Comparison of ENCODE assay signal across 18 cellular contexts in the genomic region with DNA sequence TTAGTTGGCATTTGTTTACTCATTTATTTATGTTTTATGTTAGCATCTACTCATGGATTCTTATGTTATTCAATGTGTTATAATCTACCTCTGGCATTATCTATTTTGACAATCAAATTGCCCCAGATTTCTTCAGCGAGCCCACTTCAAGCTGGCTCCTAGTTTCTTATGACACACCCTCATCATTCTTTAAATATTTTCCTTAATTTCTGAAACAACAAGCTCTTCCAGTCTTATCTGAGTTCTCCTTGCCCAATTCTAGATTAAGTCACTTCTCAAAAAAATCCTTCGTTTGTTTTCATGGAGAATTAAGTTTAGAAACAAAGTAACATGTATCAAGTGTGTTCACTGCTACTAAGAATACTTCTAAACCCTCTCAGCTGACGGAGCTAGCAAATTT.
DNase-seq lines count a peak whose midpoint lies in the region; ATAC-seq, FAIRE-seq and TF ChIP-seq lines count a peak whose summit lies in the region.
"Had no signal": no experiment of that assay in that cellular context is flagged by ENCODE, and none has a peak within 500 bp of the region (broad histone marks: within the 10 kb centered on the region; RNA-seq: fewer than 3 reads in every experiment).

No MANE protein-coding gene starts in this region.

- no peak for TF ChIP-seq CTCF in PC-9 (conservative IDR thresholded peaks at IDR 0.05)
- no peak for TF ChIP-seq CTCF in K562 (IDR thresholded peaks at IDR 0.05 in 2 of 3, conservative IDR thresholded peaks at IDR 0.05 in 1 of 3; ENCODE audit: insufficient read depth in 2 of 3, low read depth in 1 of 3, low read length in 3 of 3)
- no peak for TF ChIP-seq CTCF in mesothelial cell of epicardium (IDR thresholded peaks at IDR 0.05; ENCODE audit: unreplicated experiment)
- no peak for TF ChIP-seq CTCF in body of pancreas (IDR thresholded peaks at IDR 0.05)

- 0 out of 2 replicates have a peak overlapping the region, but pooled peaks have one; percentile 61 for H2AFZ ChIP-seq in PC-9
- H2AFZ ChIP-seq in K562 (ENCODE audit: low read depth, low read length) = no peak overlapping the region

- H3K27me3 ChIP-seq in PC-9 (ENCODE audit: insufficient read depth, low read depth) = no peaks in the 10 kb centered on the region
- no peaks in the 10 kb centered on the region for H3K27me3 ChIP-seq in K562 (ENCODE audit: control insufficient read depth in 2 of 2, insufficient read depth in 2 of 2, low read length in 2 of 2)
- no peaks in the 10 kb centered on the region for H3K27me3 ChIP-seq in effector memory CD4-positive, alpha-beta T cell (replicated peaks; ENCODE audit: control insufficient read depth, insufficient read depth, low read length, poor library complexity, severe bottlenecking)
- H3K27me3 ChIP-seq in body of pancreas = no peaks in the 10 kb centered on the region
- H3K27me3 ChIP-seq: BLaER1 treated with 17β-estradiol and CSF1 and Interleukin-3, amounts not matched to agents 10 nM and 100 nM had no signal

- no peaks in the 10 kb centered on the region for H3K9me1 ChIP-seq in K562 (ENCODE audit: control insufficient read depth, insufficient read depth, low read length)

- H3K9ac ChIP-seq in K562 (ENCODE audit: insufficient read depth in 1 of 2, low read depth in 2 of 2, low read length in 2 of 2) = no peak overlapping the region
- H3K9ac ChIP-seq: BLaER1 treated with 17β-estradiol and CSF1 and Interleukin-3, amounts not matched to agents 10 nM and 100 nM had no signal

- TF ChIP-seq RAD21 in K562 (CRISPR knock-in tag; conservative IDR thresholded peaks at IDR 0.05 in 1 of 2, IDR thresholded peaks at IDR 0.05 in 1 of 2) = no peak

- no peak overlapping the region for H3K4me3 Mint-ChIP-seq in mesothelial cell of epicardium
- H3K4me3 Mint-ChIP-seq: B cell; CD8-positive, alpha-beta T cell; H9 had no signal

- H3K9me3 Mint-ChIP-seq in mesothelial cell of epicardium = no peaks in the 10 kb centered on the region

- H3K79me2 ChIP-seq in PC-9 (ENCODE audit: low read depth) (no peaks in the 10 kb centered on the region), K562 (ENCODE audit: control insufficient read depth, insufficient read depth, low read length) (no peaks in the 10 kb centered on the region)

- peak in 1 of 2 experiments; percentile 83 for DNase-seq in PC-9
- no peak for DNase-seq in K562 (ENCODE audit: extremely low read depth in 1 of 4, low spot score in 3 of 4)
- no peak for DNase-seq in mesothelial cell of epicardium (ENCODE audit: low spot score in 2 of 2, unreplicated experiment in 2 of 2)
- DNase-seq in effector memory CD4-positive, alpha-beta T cell = no peak
- no peak for DNase-seq in T-helper 1 cell
- DNase-seq in body of pancreas = no peak
- no peak for DNase-seq in foreskin melanocyte
- DNase-seq: CD8-positive, alpha-beta T cell; DMS 273 treated with DMSO at 0.1 percent for 48 hours; DMS53; DND-41; EL; H9 had no signal

- in situ Hi-C loops in K562 (cut with MboI) = no loop called here

- H3K4me3 ChIP-seq in PC-9 (peak overlapping the region; percentile 29), K562 (no peak overlapping the region), body of pancreas (no peak overlapping the region)
- no peak overlapping the region for H3K4me3 ChIP-seq in effector memory CD4-positive, alpha-beta T cell (ENCODE audit: insufficient read depth, low read depth, low read length, poor library complexity, severe bottlenecking)
- H3K4me3 ChIP-seq: BLaER1 treated with 17β-estradiol and CSF1 and Interleukin-3, amounts not matched to agents 10 nM and 100 nM; GM12878 had no signal

- H3K27ac ChIP-seq in PC-9 (peak overlapping the region; percentile 70), K562 (ENCODE audit: extremely low read depth, low read depth, low read length) (no peak overlapping the region), body of pancreas (no peak overlapping the region)
- no peak overlapping the region for H3K27ac ChIP-seq in effector memory CD4-positive, alpha-beta T cell (ENCODE audit: insufficient read depth, low read length, poor library complexity, severe bottlenecking)
- H3K27ac ChIP-seq: BLaER1 treated with 17β-estradiol and CSF1 and Interleukin-3, amounts not matched to agents 10 nM and 100 nM had no signal

- H3K36me3 ChIP-seq in PC-9 (ENCODE audit: low read depth) (no peaks in the 10 kb centered on the region), K562 (ENCODE audit: control insufficient read depth, insufficient read depth, low read length) (no peaks in the 10 kb centered on the region), body of pancreas (replicated peaks in 1 of 2; ENCODE audit: insufficient read depth in 1 of 2, low read depth in 2 of 2) (no peaks in the 10 kb centered on the region)
- H3K36me3 ChIP-seq in effector memory CD4-positive, alpha-beta T cell (ENCODE audit: control insufficient read depth, insufficient read depth, low read length) = no peaks in the 10 kb centered on the region
- H3K36me3 ChIP-seq: BLaER1 treated with 17β-estradiol and CSF1 and Interleukin-3, amounts not matched to agents 10 nM and 100 nM had no signal

- H3K9me3 ChIP-seq in PC-9 (ENCODE audit: insufficient read depth, low read depth) (no peaks in the 10 kb centered on the region), K562 (replicated peaks; ENCODE audit: control insufficient read depth, insufficient read depth, low read depth, low read length) (no peaks in the 10 kb centered on the region), body of pancreas (no peaks in the 10 kb centered on the region)
- H3K9me3 ChIP-seq in effector memory CD4-positive, alpha-beta T cell (ENCODE audit: control insufficient read depth, low read length) = no peaks in the 10 kb centered on the region
- H3K9me3 ChIP-seq: BLaER1 treated with 17β-estradiol and CSF1 and Interleukin-3, amounts not matched to agents 10 nM and 100 nM had no signal

- FAIRE-seq in K562 (lab: Jason Lieb, UNC) = no peak
- FAIRE-seq: GM12878, H1, HepG2 had no signal

- peaks cover 29% of the 10 kb centered on the region for H3K4me1 ChIP-seq in PC-9 (replicated peaks; ENCODE audit: insufficient read depth)
- H3K4me1 ChIP-seq in K562 (replicated peaks in 1 of 2; ENCODE audit: control insufficient read depth in 2 of 2, insufficient read depth in 2 of 2, low read length in 2 of 2) = no peaks in the 10 kb centered on the region
- no peaks in the 10 kb centered on the region for H3K4me1 ChIP-seq in effector memory CD4-positive, alpha-beta T cell (ENCODE audit: control insufficient read depth, insufficient read depth, low read length, poor library complexity, severe bottlenecking)
- no peaks in the 10 kb centered on the region for H3K4me1 ChIP-seq in body of pancreas
- H3K4me1 ChIP-seq: BLaER1 treated with 17β-estradiol and CSF1 and Interleukin-3, amounts not matched to agents 10 nM and 100 nM had no signal

- peaks cover 2% of the 10 kb centered on the region for H3K36me3 Mint-ChIP-seq in mesothelial cell of epicardium
- H3K36me3 Mint-ChIP-seq: CD8-positive, alpha-beta T cell had no signal

- 0% methylated on average over 3 of the region's 3 CpGs for WGBS in K562 (ENCODE audit: insufficient coverage, low coverage, missing lambda C conversion rate)
- WGBS in body of pancreas, 2 donors = 68 to 73% methylated on average over 3 of the region's 3 CpGs

- no peak for TF ChIP-seq EP300 in K562 (IDR thresholded peaks at IDR 0.05; ENCODE audit: low read length)

- BruUV-seq in PC-9 (replicated peaks; lab: Mats Ljungman, UMichigan) (no TSS peak), K562 (replicated peaks; lab: Mats Ljungman, UMichigan) (no TSS peak)

- POLR2A ChIA-PET in PC-9 (lab: Charles Lee; ENCODE audit: unreplicated experiment) (no interaction called here), K562 (lab: Yijun Ruan, JAX) (no interaction called here)

- TF ChIP-seq POLR2A in K562 (conservative IDR thresholded peaks at IDR 0.05) (no peak), body of pancreas (IDR thresholded peaks at IDR 0.05) (no peak)

- ATAC-seq in K562 = no peak
- no peak for ATAC-seq in body of pancreas
- ATAC-seq: CD8-positive, alpha-beta T cell; GM12878; HepG2 had no signal

- H3K27ac Mint-ChIP-seq in mesothelial cell of epicardium = peak overlapping the region; percentile 69
- H3K27ac Mint-ChIP-seq: B cell; CD8-positive, alpha-beta T cell; H9 had no signal

- H3K9me2 ChIP-seq in PC-9 (ENCODE audit: insufficient read depth) = no peaks in the 10 kb centered on the region

- H4K20me1 ChIP-seq in PC-9 (ENCODE audit: insufficient read depth) (no peaks in the 10 kb centered on the region), K562 (replicated peaks; ENCODE audit: control insufficient read depth, insufficient read depth, low read length) (no peaks in the 10 kb centered on the region)
- H4K20me1 ChIP-seq: BLaER1 treated with 17β-estradiol and CSF1 and Interleukin-3, amounts not matched to agents 10 nM and 100 nM had no signal

- H3K4me1 Mint-ChIP-seq in mesothelial cell of epicardium = peaks cover 10% of the 10 kb centered on the region
- H3K4me1 Mint-ChIP-seq: B cell had no signal

- CTCF ChIA-PET in PC-9 (lab: Charles Lee) (no interaction called here), K562 (lab: Yijun Ruan, JAX; ENCODE audit: low intra/inter-chr PET ratio) (no interaction called here)

- no peaks in the 10 kb centered on the region for H3K27me3 Mint-ChIP-seq in mesothelial cell of epicardium (ENCODE audit: low read depth)
- H3K27me3 Mint-ChIP-seq: B cell had no signal

- H3F3A ChIP-seq in PC-9 (ENCODE audit: insufficient read depth, low read depth) = peaks cover 14% of the 10 kb centered on the region

- H3K4me2 ChIP-seq in PC-9 (peak overlapping the region; percentile 63), K562 (ENCODE audit: insufficient read depth, low read length) (no peak overlapping the region)
- H3K4me2 ChIP-seq: BLaER1 treated with 17β-estradiol and CSF1 and Interleukin-3, amounts not matched to agents 10 nM and 100 nM had no signal

- intact Hi-C loops in PC-9 (cut with micrococcal nuclease; ENCODE audit: unreplicated experiment) (no loop called here), K562 (cut with micrococcal nuclease) (no loop called here), body of pancreas (cut with DNase I) (no loop called here)

TF ChIP-seq in K562, 482 proteins besides CTCF, POLR2A, EP300 and RAD21:
- TF ChIP-seq ZNF217 (CRISPR knock-in tag; IDR thresholded peaks at IDR 0.05) (no peak), HNRNPL (IDR thresholded peaks at IDR 0.05; ENCODE audit: low read depth, low read length) (peak; percentile 17; the same call in 1 of the 2 replicates)
